1 cellular context compared by ENCODE assay signal in genomic region chr10:33109384-33109783, GRCh38.
A peak's percentile ranks its signal among the peaks of the same experiment; 100 is the strongest.
TF ChIP-seq lines count a peak whose summit lies in the region.

No MANE protein-coding gene starts in this region.

TF ChIP-seq in neural cell, 6 proteins besides CTCF, POLR2A, EP300 and RAD21 (continued from another document):
- peak; percentile 51 for TF ChIP-seq REST (IDR thresholded peaks at IDR 0.05; ENCODE audit: borderline replicate concordance)
- no peak for TF ChIP-seq EZH2 (IDR thresholded peaks at IDR 0.05; ENCODE audit: borderline replicate concordance, insufficient read depth, low read length, poor library complexity, severe bottlenecking)
- peak; percentile 73 for TF ChIP-seq POLR2AphosphoS5 (IDR thresholded peaks at IDR 0.05)
